ENCODE assay signal across 8 cellular contexts in the genomic region with DNA sequence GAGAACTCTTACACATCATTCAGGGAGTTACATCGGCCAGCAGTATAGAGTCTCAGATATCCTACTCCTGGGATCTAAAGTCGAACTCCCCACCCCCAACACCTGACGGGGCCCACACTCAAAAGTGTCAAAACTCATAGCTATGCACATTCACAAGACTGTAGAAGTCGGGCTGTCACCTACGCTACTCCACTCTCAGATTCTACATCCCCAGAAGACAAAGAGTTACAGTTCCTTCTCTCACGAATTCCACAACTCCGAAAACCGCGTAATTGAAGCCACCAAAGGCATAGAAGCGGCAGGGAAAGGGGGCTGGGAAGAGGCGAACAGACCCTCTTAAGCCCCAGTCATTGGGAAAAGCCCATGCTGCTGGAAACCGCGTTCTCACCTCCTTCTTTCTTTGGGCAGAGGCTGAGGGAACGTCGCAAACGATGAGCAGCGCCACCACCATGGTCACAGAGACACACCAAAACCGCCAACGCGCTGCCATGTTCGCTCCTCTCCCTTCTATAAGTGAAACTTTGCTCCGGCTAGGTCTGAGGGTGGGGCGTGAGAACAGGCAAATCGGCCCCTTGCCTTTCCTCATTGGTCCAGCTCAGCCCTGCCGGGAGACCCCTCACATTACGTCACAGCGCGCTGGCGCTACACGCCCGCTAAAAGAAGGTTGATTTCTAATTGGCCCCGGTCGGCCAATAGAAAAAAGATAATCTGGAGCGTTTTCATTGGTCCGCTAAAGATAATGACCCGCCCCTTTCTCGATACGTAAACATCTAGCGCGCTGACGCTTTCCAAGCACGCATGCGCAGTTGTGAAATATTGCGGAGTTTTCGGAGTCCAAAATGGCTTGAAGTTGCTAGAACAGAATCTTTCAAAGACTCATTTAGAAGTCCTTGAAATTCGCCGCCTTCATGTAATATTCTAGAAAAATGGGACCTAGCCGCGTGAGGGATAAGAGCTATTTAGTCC. TPM values are rescaled to one million over a fixed set of nuclear protein-coding genes. Genes with fewer than 3 reads are reported as not detected.
DNase-seq lines count a peak whose midpoint lies in the region; ATAC-seq and TF ChIP-seq lines count a peak whose summit lies in the region.

Gene MAGT1 (minus strand): TSS at position 515 of the 966 bp plus-strand sequence. CDS start 25 bp downstream, at position 490.

- peaks cover 8% of the 10 kb centered on the region for H3K36me3 Mint-ChIP-seq in activated naive CD4-positive, alpha-beta T cell treated with anti-CD3 and anti-CD28 coated beads, Interleukin-2, amount 50 U/mL, for 24 hours

- H3K36me3 ChIP-seq in GM06990 (ENCODE audit: control insufficient read depth, insufficient read depth, low read length) (peaks cover 2% of the 10 kb centered on the region; the same call in 1 of the 2 replicates), suprapubic skin (no peaks in the 10 kb centered on the region)

- H3K9me3 Mint-ChIP-seq in activated naive CD4-positive, alpha-beta T cell treated with anti-CD3 and anti-CD28 coated beads, Interleukin-2, amount 50 U/mL, for 24 hours = no peaks in the 10 kb centered on the region

- H3K4me1 Mint-ChIP-seq in activated naive CD4-positive, alpha-beta T cell treated with anti-CD3 and anti-CD28 coated beads, Interleukin-2, amount 50 U/mL, for 24 hours = peaks cover 30% of the 10 kb centered on the region

- peak; percentile 90 for ATAC-seq in HG02588 (IDR thresholded peaks at IDR 0.05; ENCODE audit: unreplicated experiment)
- ATAC-seq in SK-N-SH treated with all-trans-retinoic acid at 6 μM for 48 hours = peak; percentile 95

- H3K27ac Mint-ChIP-seq in activated naive CD4-positive, alpha-beta T cell treated with anti-CD3 and anti-CD28 coated beads, Interleukin-2, amount 50 U/mL, for 24 hours = peak within 1 kb of the TSS; percentile 100

- H3K4me3 ChIP-seq in GM06990 (replicated peaks; ENCODE audit: low read depth, low read length) = peak within 1 kb of the TSS; percentile 71
- peak within 1 kb of the TSS; percentile 59 for H3K4me3 ChIP-seq in suprapubic skin

- TF ChIP-seq EP300 in suprapubic skin (IDR thresholded peaks at IDR 0.05) = no peak

- peaks cover 17% of the 10 kb centered on the region for H3K4me1 ChIP-seq in suprapubic skin

- TF ChIP-seq CTCF in GM06990 (IDR thresholded peaks at IDR 0.05; ENCODE audit: insufficient read depth, low read length, poor library complexity, severe bottlenecking) (no peak), suprapubic skin (IDR thresholded peaks at IDR 0.05) (no peak)

- peak in 1 of 2 donors; percentile 83 for TF ChIP-seq POLR2A in suprapubic skin (IDR thresholded peaks at IDR 0.05)

- no peaks in the 10 kb centered on the region for H3K27me3 Mint-ChIP-seq in activated naive CD4-positive, alpha-beta T cell treated with anti-CD3 and anti-CD28 coated beads, Interleukin-2, amount 50 U/mL, for 24 hours

- 46% methylated on average over 46 of the region's 49 CpGs for WGBS in suprapubic skin

- DNase-seq in GM06990 (ENCODE audit: extremely low read depth, insufficient read length) = peak; percentile 88
- DNase-seq in NCI-H1092 (lab: John Stamatoyannopoulos, UW) = peak; percentile 97
- peak; percentile 93 for DNase-seq in globus pallidus (ENCODE audit: low spot score)
- DNase-seq in nucleus accumbens (lab: John Stamatoyannopoulos, UW) = peak; percentile 3 to 94 (median 82)
- DNase-seq in suprapubic skin (ENCODE audit: low spot score in 2 of 2) = peak; percentile 95

- peak within 1 kb of the TSS; percentile 95 for H3K27ac ChIP-seq in suprapubic skin

- H3K27me3 ChIP-seq in GM06990 (replicated peaks; ENCODE audit: control insufficient read depth, insufficient read depth, low read length) (no peaks in the 10 kb centered on the region), suprapubic skin (no peaks in the 10 kb centered on the region)

- H3K9me3 ChIP-seq in suprapubic skin = no peaks in the 10 kb centered on the region

- peak within 1 kb of the TSS; percentile 100 for H3K4me3 Mint-ChIP-seq in activated naive CD4-positive, alpha-beta T cell treated with anti-CD3 and anti-CD28 coated beads, Interleukin-2, amount 50 U/mL, for 24 hours

TF ChIP-seq in SK-N-SH treated with all-trans-retinoic acid at 6 μM for 48 hours, 23 proteins besides CTCF, POLR2A, EP300 and RAD21:
- TF ChIP-seq ZC3H10 (CRISPR knock-in tag; IDR thresholded peaks at IDR 0.05) (no peak), TCF4 (CRISPR knock-in tag; IDR thresholded peaks at IDR 0.05; ENCODE audit: borderline replicate concordance) (no peak), ZFP30 (CRISPR knock-in tag; IDR thresholded peaks at IDR 0.05) (no peak), PPARA (CRISPR knock-in tag; IDR thresholded peaks at IDR 0.05; ENCODE audit: borderline replicate concordance) (no peak), ZFP3 (CRISPR knock-in tag; IDR thresholded peaks at IDR 0.05) (no peak), ESRRG (CRISPR knock-in tag; IDR thresholded peaks at IDR 0.05) (no peak), CSDC2 (CRISPR knock-in tag; IDR thresholded peaks at IDR 0.05) (no peak), OSR1 (CRISPR knock-in tag; IDR thresholded peaks at IDR 0.05) (no peak), CREB5 (CRISPR knock-in tag; IDR thresholded peaks at IDR 0.05; ENCODE audit: low read depth) (no peak), ZNF565 (CRISPR knock-in tag; conservative IDR thresholded peaks at IDR 0.05; ENCODE audit: low read depth) (no peak), ZNF70 (CRISPR knock-in tag; IDR thresholded peaks at IDR 0.05) (no peak)
- TF ChIP-seq, protein P1, sequence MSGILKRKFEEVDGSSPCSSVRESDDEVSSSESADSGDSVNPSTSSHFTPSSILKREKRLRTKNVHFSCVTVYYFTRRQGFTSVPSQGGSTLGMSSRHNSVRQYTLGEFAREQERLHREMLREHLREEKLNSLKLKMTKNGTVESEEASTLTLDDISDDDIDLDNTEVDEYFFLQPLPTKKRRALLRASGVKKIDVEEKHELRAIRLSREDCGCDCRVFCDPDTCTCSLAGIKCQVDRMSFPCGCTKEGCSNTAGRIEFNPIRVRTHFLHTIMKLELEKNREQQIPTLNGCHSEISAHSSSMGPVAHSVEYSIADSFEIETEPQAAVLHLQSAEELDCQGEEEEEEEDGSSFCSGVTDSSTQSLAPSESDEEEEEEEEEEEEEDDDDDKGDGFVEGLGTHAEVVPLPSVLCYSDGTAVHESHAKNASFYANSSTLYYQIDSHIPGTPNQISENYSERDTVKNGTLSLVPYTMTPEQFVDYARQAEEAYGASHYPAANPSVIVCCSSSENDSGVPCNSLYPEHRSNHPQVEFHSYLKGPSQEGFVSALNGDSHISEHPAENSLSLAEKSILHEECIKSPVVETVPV (CRISPR knock-in tag; IDR thresholded peaks at IDR 0.05) = no peak

RNA-seq across cellular contexts. Expression of gene MAGT1, which starts in this region (rescaled TPM):
- total RNA-seq in suprapubic skin = 10 to 100 TPM; 30.8 to 45.5 (median 38.5) TPM

Comparison
In these comparisons a context has a peak if more than half of its experiments do, and no peak if none do; other contexts are left out.
1. Peak in every context shown above with its lines: DNase-seq, ATAC-seq, H3K4me3 ChIP-seq and H3K27ac ChIP-seq.